ENCODE assay signal across 8 cellular contexts in the genomic region with DNA sequence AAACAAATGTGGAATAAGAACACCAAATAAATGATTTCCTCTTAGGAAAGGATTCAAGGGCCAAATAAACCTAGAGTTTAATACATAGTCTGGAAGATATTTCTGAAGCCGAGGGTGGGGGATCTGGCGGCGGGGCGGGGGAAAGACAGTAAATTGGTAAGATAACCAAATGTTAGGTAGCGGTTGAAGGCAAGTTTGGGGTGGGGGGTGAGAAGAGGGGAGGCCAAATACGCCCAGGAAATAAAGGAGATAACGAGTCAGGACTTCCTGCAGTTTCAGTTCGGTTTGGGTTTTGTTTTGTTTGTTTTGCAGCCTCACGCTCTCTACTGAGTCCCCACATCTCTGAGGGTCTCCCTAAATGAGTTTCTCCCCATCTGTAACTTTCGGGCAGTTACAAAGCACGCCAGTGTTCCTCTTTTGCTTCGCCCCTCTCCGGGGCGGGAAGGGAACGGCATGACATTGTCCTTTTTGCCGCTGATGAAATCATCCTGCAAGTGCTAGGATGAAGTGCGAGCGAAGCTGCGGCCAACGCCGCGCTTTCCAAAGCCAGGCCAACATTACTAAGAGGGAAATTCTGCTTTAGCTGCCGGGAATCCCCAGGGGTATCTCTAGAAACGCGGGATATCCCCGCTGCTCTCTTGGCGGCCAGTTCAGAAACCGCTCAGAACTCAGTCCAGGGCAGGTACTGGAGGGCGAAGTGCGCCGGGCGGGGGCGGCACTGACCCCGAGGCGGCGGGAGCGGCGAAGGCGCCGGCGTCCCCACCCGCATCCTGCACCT. TPM values are rescaled to one million over a fixed set of nuclear protein-coding genes. Genes with fewer than 3 reads are reported as not detected.
A peak's percentile ranks its signal among the peaks of the same experiment; 100 is the strongest.
DNase-seq lines count a peak whose midpoint lies in the region; ATAC-seq and TF ChIP-seq lines count a peak whose summit lies in the region.

No MANE protein-coding gene starts in this region.

- H3K27ac Mint-ChIP-seq in activated T-cell treated with anti-CD3 and anti-CD28 coated beads, Interleukin-2, amount 50 U/mL, for 72 hours = peak overlapping the region; percentile 99
- peak overlapping the region; percentile 69 for H3K27ac Mint-ChIP-seq in neural crest cell (ENCODE audit: unreplicated experiment)

- H4K20me1 ChIP-seq in OCI-LY1 (ENCODE audit: insufficient read depth, low read length) = no peaks in the 10 kb centered on the region

- H3K27me3 ChIP-seq in OCI-LY1 (ENCODE audit: insufficient read depth, low read length) (no peaks in the 10 kb centered on the region; the same call in 1 of the 2 replicates), subcutaneous abdominal adipose tissue (ENCODE audit: control insufficient read depth in 5 of 5, insufficient read depth in 4 of 5, low read length in 5 of 5) (peaks cover 0 to 4% (median 0%) of the 10 kb centered on the region in 5 donors)

- H3K9me3 ChIP-seq in OCI-LY1 (ENCODE audit: low read length) = no peaks in the 10 kb centered on the region
- H3K9me3 ChIP-seq in subcutaneous abdominal adipose tissue (ENCODE audit: control insufficient read depth in 5 of 5, low read length in 5 of 5) = no peaks in the 10 kb centered on the region

- no peaks in the 10 kb centered on the region for H3K36me3 ChIP-seq in OCI-LY1 (ENCODE audit: insufficient read depth, low read length)
- H3K36me3 ChIP-seq in subcutaneous abdominal adipose tissue (ENCODE audit: control insufficient read depth in 5 of 5, insufficient read depth in 5 of 5, low read length in 5 of 5) = no peaks in the 10 kb centered on the region

- peak overlapping the region; percentile 94 to 97 for H3K4me3 Mint-ChIP-seq in activated T-cell treated with anti-CD3 and anti-CD28 coated beads, Interleukin-2, amount 50 U/mL, for 72 hours
- H3K4me3 Mint-ChIP-seq in neural crest cell = peak overlapping the region; percentile 83

- peak; percentile 68 for ATAC-seq in HG03432 (IDR thresholded peaks at IDR 0.05; ENCODE audit: unreplicated experiment)
- ATAC-seq in activated T-cell treated with anti-CD3 and anti-CD28 coated beads, Interleukin-2, amount 50 U/mL, for 72 hours (replicated peaks in 1 of 2) = peak; percentile 76 to 77

- peaks cover 9 to 10% of the 10 kb centered on the region in 2 donors for H3K36me3 Mint-ChIP-seq in activated T-cell treated with anti-CD3 and anti-CD28 coated beads, Interleukin-2, amount 50 U/mL, for 72 hours (ENCODE audit: insufficient read depth in 2 of 2)
- no peaks in the 10 kb centered on the region for H3K36me3 Mint-ChIP-seq in neural crest cell (ENCODE audit: low read depth)

- H3K27ac ChIP-seq in C4-2B (peak overlapping the region; percentile 61), OCI-LY1 (ENCODE audit: low read depth, low read length, poor library complexity, severe bottlenecking) (no peak overlapping the region), subcutaneous abdominal adipose tissue (ENCODE audit: low read depth, low read length) (peak overlapping the region; percentile 46)

- H3K9me2 ChIP-seq in OCI-LY1 (ENCODE audit: low read depth, low read length) = no peaks in the 10 kb centered on the region

- H3F3A ChIP-seq in OCI-LY1 (ENCODE audit: insufficient read depth, low read length) = no peaks in the 10 kb centered on the region

- H3K9ac ChIP-seq in OCI-LY1 (ENCODE audit: low read length) = no peak overlapping the region; the same call in 1 of the 2 replicates
- peak overlapping the region; percentile 28 to 77 (median 75) for H3K9ac ChIP-seq in subcutaneous abdominal adipose tissue (ENCODE audit: low read length in 5 of 5)

- H3K27me3 Mint-ChIP-seq in activated T-cell treated with anti-CD3 and anti-CD28 coated beads, Interleukin-2, amount 50 U/mL, for 72 hours (ENCODE audit: low read depth) = peaks cover 33% of the 10 kb centered on the region
- H3K27me3 Mint-ChIP-seq in neural crest cell (ENCODE audit: low read depth) = peaks cover 77% of the 10 kb centered on the region

- TF ChIP-seq CTCF in C4-2B (conservative IDR thresholded peaks at IDR 0.05) (peak; percentile 17), OCI-LY1 (IDR thresholded peaks at IDR 0.05; ENCODE audit: low read length) (no peak), fibroblast of pulmonary artery (IDR thresholded peaks at IDR 0.05; ENCODE audit: low read length, missing control alignments) (no peak), neural crest cell (conservative IDR thresholded peaks at IDR 0.05) (no peak)

- H3K4me1 Mint-ChIP-seq in activated T-cell treated with anti-CD3 and anti-CD28 coated beads, Interleukin-2, amount 50 U/mL, for 72 hours (ENCODE audit: low read depth) = peaks cover 64% of the 10 kb centered on the region
- H3K4me1 Mint-ChIP-seq in neural crest cell = peaks cover 15% of the 10 kb centered on the region

- no peaks in the 10 kb centered on the region for H3K79me2 ChIP-seq in OCI-LY1 (ENCODE audit: insufficient read depth, low read length)

- DNase-seq in GM19240 (ENCODE audit: insufficient read length, low spot score) (peak; percentile 11), fibroblast of pulmonary artery (ENCODE audit: low read depth) (peak; percentile 74), neural crest cell (ENCODE audit: low read depth, low spot score) (peak; percentile 18)
- DNase-seq in activated T-cell treated with anti-CD3 and anti-CD28 coated beads, Interleukin-2, amount 50 U/mL, for 72 hours = peak; percentile 80 to 85

- peaks cover 6% of the 10 kb centered on the region for H3K4me1 ChIP-seq in OCI-LY1 (ENCODE audit: insufficient read depth, low read length, severe bottlenecking)
- H3K4me1 ChIP-seq in subcutaneous abdominal adipose tissue (ENCODE audit: control insufficient read depth in 5 of 5, insufficient read depth in 5 of 5, low read length in 5 of 5) = peaks cover 0 to 29% (median 22%) of the 10 kb centered on the region in 5 donors

- H3K9me3 Mint-ChIP-seq in activated T-cell treated with anti-CD3 and anti-CD28 coated beads, Interleukin-2, amount 50 U/mL, for 72 hours = no peaks in the 10 kb centered on the region
- H3K9me3 Mint-ChIP-seq in neural crest cell = no peaks in the 10 kb centered on the region

- H3K4me2 ChIP-seq in OCI-LY1 (ENCODE audit: low read length) = peak overlapping the region; percentile 70

- H3K4me3 ChIP-seq in OCI-LY1 (ENCODE audit: low read depth, low read length, poor library complexity, severe bottlenecking) (peak overlapping the region; percentile 33), fibroblast of pulmonary artery (replicated peaks; ENCODE audit: low read depth, low read length) (peak overlapping the region; percentile 74), subcutaneous abdominal adipose tissue (ENCODE audit: low read depth in 1 of 5, low read length in 5 of 5) (peak overlapping the region; percentile 65 to 94 (median 84))

- no peak overlapping the region for H2AFZ ChIP-seq in OCI-LY1 (ENCODE audit: low read length)

RNA-seq across cellular contexts. Expression of a gene that starts 0.8 kb away (rescaled TPM):
- total RNA-seq in activated T-cell treated with anti-CD3 and anti-CD28 coated beads, Interleukin-2, amount 50 U/mL, for 72 hours = 10 to 100 TPM; 49.4 to 53.0 TPM
- total RNA-seq in neural crest cell = 0.63 and 0.82 TPM in 2 replicates

Comparison
In these comparisons a context has a peak if more than half of its experiments do, and no peak if none do; other contexts are left out.
1. DNase-seq: peak in every context shown above with its lines; median percentile 82 in activated T-cell treated with anti-CD3 and anti-CD28 coated beads, Interleukin-2, amount 50 U/mL, for 72 hours; 74 in fibroblast of pulmonary artery; 18 in neural crest cell; 11 in GM19240.
2. H3K4me3 ChIP-seq: peak in every context shown above with its lines; median percentile 84 in subcutaneous abdominal adipose tissue; 74 in fibroblast of pulmonary artery; 33 in OCI-LY1.
3. RNA of a gene that starts 0.8 kb away (total RNA-seq): 49.4 to 53.0 TPM in activated T-cell treated with anti-CD3 and anti-CD28 coated beads, Interleukin-2, amount 50 U/mL, for 72 hours; 0.63 to 0.82 TPM in neural crest cell; every median in the first group is over 10 times any median in the second.